Comparison of ENCODE assay signal across 19 cellular contexts in the genomic region with DNA sequence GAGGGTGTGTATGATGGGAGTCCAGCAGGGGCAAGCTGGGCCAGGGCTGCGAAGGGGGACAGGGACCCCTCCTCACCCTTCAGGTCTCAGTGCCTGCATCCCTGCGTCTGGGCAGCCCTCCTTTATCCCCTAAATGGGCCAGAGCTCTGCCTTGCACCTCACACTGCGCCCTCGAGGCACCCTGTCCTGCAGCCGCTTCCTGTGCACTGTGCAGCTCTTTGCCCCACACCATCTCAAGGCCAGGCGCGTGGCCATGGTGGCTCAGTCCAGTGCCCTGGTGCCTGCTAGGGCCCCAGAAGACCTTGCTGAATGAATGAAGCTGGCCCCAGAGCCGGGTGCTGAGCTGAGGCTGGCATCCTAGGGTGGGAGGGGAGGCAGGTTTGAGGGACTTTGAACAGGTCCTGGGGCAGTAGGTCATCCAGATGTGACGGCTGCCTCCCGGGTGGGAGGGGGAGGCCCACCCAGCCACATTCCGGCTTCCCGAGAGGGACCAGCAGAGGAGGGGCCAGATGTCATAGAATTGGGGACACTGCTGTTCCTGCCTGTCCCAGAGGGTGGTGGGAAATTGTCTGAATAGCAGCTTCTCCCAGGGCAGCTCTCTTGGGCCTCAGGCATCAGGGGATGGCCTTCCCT. TPM values are rescaled to one million over a fixed set of nuclear protein-coding genes. Genes with fewer than 3 reads are reported as not detected.
DNase-seq lines count a peak whose midpoint lies in the region; ATAC-seq and TF ChIP-seq lines count a peak whose summit lies in the region.
"Had no signal": no experiment of that assay in that cellular context is flagged by ENCODE, and none has a peak within 500 bp of the region (broad histone marks: within the 10 kb centered on the region; RNA-seq: fewer than 3 reads in every experiment).

No MANE protein-coding gene starts in this region.

- H3K27me3 ChIP-seq in breast epithelium (no peaks in the 10 kb centered on the region), mesenchymal stem cell (ENCODE audit: control insufficient read depth in 1 of 2, insufficient read depth in 1 of 2, low read length in 2 of 2) (no peaks in the 10 kb centered on the region), esophagus squamous epithelium (no peaks in the 10 kb centered on the region)
- H3K27me3 ChIP-seq: BE2C had no signal

- peaks cover 29% of the 10 kb centered on the region for H3K79me1 ChIP-seq in mesenchymal stem cell (replicated peaks; ENCODE audit: low read length, poor library complexity, severe bottlenecking)

- H3K27me3 Mint-ChIP-seq in MCF 10A (ENCODE audit: insufficient read depth, unreplicated experiment): no peaks in the 10 kb centered on the region
- H3K27me3 Mint-ChIP-seq: naive thymus-derived CD8-positive, alpha-beta T cell had no signal

- peak overlapping the region; percentile 14 for H3K4me2 ChIP-seq in mesenchymal stem cell (ENCODE audit: low read length, poor library complexity, severe bottlenecking)

- H3K27ac ChIP-seq in breast epithelium (no peak overlapping the region), mesenchymal stem cell (ENCODE audit: low read length, poor library complexity, severe bottlenecking) (peak overlapping the region; percentile 69), esophagus squamous epithelium (no peak overlapping the region)

- no peak for DNase-seq in MCF 10A (ENCODE audit: unreplicated experiment)
- no peak for DNase-seq in breast epithelium (ENCODE audit: low spot score in 2 of 2)
- no peak for DNase-seq in mesenchymal stem cell
- no peak for DNase-seq in activated T-cell treated with anti-CD3 and anti-CD28 coated beads, Interleukin-2, amount 50 U/mL, for 1 hour
- no peak for DNase-seq in HPDE6-E6E7 (ENCODE audit: extremely low spot score)
- no peak for DNase-seq in esophagus squamous epithelium (lab: John Stamatoyannopoulos, UW)
- DNase-seq: activated CD8-positive, alpha-beta memory T cell treated with anti-CD3 and anti-CD28 coated beads, Interleukin-2, amount 50 U/mL, for 4 hours; activated effector memory CD4-positive, alpha-beta T cell treated with anti-CD3 and anti-CD28 coated beads, Interleukin-2, amount 50 U/mL, for 16 hours; activated naive CD8-positive, alpha-beta T cell treated with anti-CD3 and anti-CD28 coated beads, Interleukin-2, amount 50 U/mL, for 24 hours; BE2C; cortex of kidney; naive thymus-derived CD8-positive, alpha-beta T cell; NCI-H1417 treated with DMSO at 0.1 percent for 48 hours; NCI-H510A; T-helper 9 cell had no signal

- peak overlapping the region; percentile 15 for H4K91ac ChIP-seq in mesenchymal stem cell (ENCODE audit: low read length)

- H2AK5ac ChIP-seq in mesenchymal stem cell (ENCODE audit: low read length, severe bottlenecking): no peak overlapping the region

- peak overlapping the region in 1 of 2 experiments; percentile 17 for H2BK12ac ChIP-seq in mesenchymal stem cell (ENCODE audit: low read length in 2 of 2)

- no peak overlapping the region for H3K18ac ChIP-seq in mesenchymal stem cell (ENCODE audit: low read depth in 1 of 2, low read length in 2 of 2)

- H3K23ac ChIP-seq in mesenchymal stem cell (ENCODE audit: low read length in 2 of 2): peak overlapping the region in 1 of 2 experiments; percentile 6

- H3K4me3 ChIP-seq in breast epithelium (no peak overlapping the region), WI38 (ENCODE audit: low read depth, low read length) (0 out of 2 replicates have a peak overlapping the region, but pooled peaks have one; percentile 29), mesenchymal stem cell (ENCODE audit: insufficient read depth in 1 of 2, low read depth in 1 of 2, low read length in 2 of 2) (no peak overlapping the region), esophagus squamous epithelium (no peak overlapping the region)

- H3K36me3 Mint-ChIP-seq in MCF 10A (ENCODE audit: insufficient read depth, unreplicated experiment): peaks cover 29% of the 10 kb centered on the region

- no peak overlapping the region for H2BK5ac ChIP-seq in mesenchymal stem cell (ENCODE audit: low read depth, low read length, poor library complexity, severe bottlenecking)

- no peak overlapping the region for H3K14ac ChIP-seq in mesenchymal stem cell (ENCODE audit: low read length in 2 of 2)

- peak overlapping the region; percentile 52 for H3K27ac Mint-ChIP-seq in MCF 10A (ENCODE audit: low read depth, unreplicated experiment)

- H4K8ac ChIP-seq in mesenchymal stem cell (ENCODE audit: low read length): no peak overlapping the region

- CTCF ChIA-PET in MCF 10A (lab: Yijun Ruan, JAX): interaction anchor here (0.6 to 0.7 kb wide), 3 partner anchors 20 to 472 kb away, joined by 3 to 5 read pairs (median 3); no protein-coding TSS in a partner anchor

- POLR2A ChIA-PET in MCF 10A (lab: Yijun Ruan, JAX): interaction anchor here (0.9 to 10.5 kb wide), 2 partner anchors 14 to 22 kb away, joined by 3 to 152 read pairs; partner anchors contain the start of genes ANO8 and GTPBP3

- intact Hi-C loops in MCF 10A (cut with micrococcal nuclease) (no loop called here), breast epithelium (cut with DNase I; ENCODE audit: low total_unique reads) (no loop called here), esophagus squamous epithelium (cut with DNase I) (no loop called here)

- no peak overlapping the region for H2BK15ac ChIP-seq in mesenchymal stem cell (ENCODE audit: low read depth, poor library complexity, severe bottlenecking)

- no peaks in the 10 kb centered on the region for H3K9me3 ChIP-seq in breast epithelium
- H3K9me3 ChIP-seq in mesenchymal stem cell (ENCODE audit: control insufficient read depth, low read length): no peaks in the 10 kb centered on the region
- no peaks in the 10 kb centered on the region for H3K9me3 ChIP-seq in esophagus squamous epithelium
- H3K9me3 ChIP-seq: BE2C had no signal

- peaks cover 28% of the 10 kb centered on the region for H3K4me1 Mint-ChIP-seq in MCF 10A (ENCODE audit: insufficient read depth, unreplicated experiment)

- WGBS in mesenchymal stem cell: 93% methylated on average over 12 of the region's 12 CpGs
- WGBS in esophagus squamous epithelium, 2 donors: 82 to 93% methylated on average over 3 to 5 of the region's 12 CpGs

- no peak for TF ChIP-seq POLR2A in breast epithelium (IDR thresholded peaks at IDR 0.05)
- no peak for TF ChIP-seq POLR2A in esophagus squamous epithelium (IDR thresholded peaks at IDR 0.05)

- ATAC-seq in GM18858 (IDR thresholded peaks at IDR 0.05; ENCODE audit: unreplicated experiment): no peak
- ATAC-seq: activated naive CD8-positive, alpha-beta T cell treated with anti-CD3 and anti-CD28 coated beads, Interleukin-2, amount 50 U/mL, for 24 hours; naive thymus-derived CD8-positive, alpha-beta T cell; sciatic nerve; WTC11 had no signal

- no TSS peak for BruUV-seq in MCF 10A (replicated peaks; lab: Mats Ljungman, UMichigan)

- no peaks in the 10 kb centered on the region for H3K9me3 Mint-ChIP-seq in MCF 10A (ENCODE audit: unreplicated experiment)
- H3K9me3 Mint-ChIP-seq: activated naive CD8-positive, alpha-beta T cell treated with anti-CD3 and anti-CD28 coated beads, Interleukin-2, amount 50 U/mL, for 24 hours; naive thymus-derived CD8-positive, alpha-beta T cell; WTC11 had no signal

- H3K36me3 ChIP-seq in breast epithelium: no peaks in the 10 kb centered on the region
- H3K36me3 ChIP-seq in mesenchymal stem cell (ENCODE audit: control insufficient read depth in 1 of 2, insufficient read depth in 2 of 2, low read depth in 1 of 2, low read length in 2 of 2): peaks cover 25 to 46% of the 10 kb centered on the region in 2 experiments
- peaks cover 11 to 51% (median 24%) of the 10 kb centered on the region in 3 donors for H3K36me3 ChIP-seq in esophagus squamous epithelium

- H3K4ac ChIP-seq in mesenchymal stem cell (ENCODE audit: low read depth in 1 of 2, low read length in 2 of 2): peak overlapping the region in 1 of 2 experiments; percentile 34

- TF ChIP-seq CTCF in MCF 10A (IDR thresholded peaks at IDR 0.05; ENCODE audit: unreplicated experiment) (no peak), breast epithelium (IDR thresholded peaks at IDR 0.05) (no peak), WI38 (IDR thresholded peaks at IDR 0.05; ENCODE audit: low read depth, low read length) (no peak), esophagus squamous epithelium (IDR thresholded peaks at IDR 0.05) (no peak)

- H3K4me1 ChIP-seq in breast epithelium: peaks cover 5 to 7% of the 10 kb centered on the region in 2 donors
- peaks cover 30% of the 10 kb centered on the region for H3K4me1 ChIP-seq in mesenchymal stem cell (ENCODE audit: control insufficient read depth, insufficient read depth, low read depth, low read length)
- peaks cover 24 to 49% (median 31%) of the 10 kb centered on the region in 3 donors for H3K4me1 ChIP-seq in esophagus squamous epithelium
- H3K4me1 ChIP-seq: BE2C had no signal

- peak overlapping the region; percentile 57 for H3K4me3 Mint-ChIP-seq in MCF 10A (ENCODE audit: unreplicated experiment)
- H3K4me3 Mint-ChIP-seq: activated naive CD8-positive, alpha-beta T cell treated with anti-CD3 and anti-CD28 coated beads, Interleukin-2, amount 50 U/mL, for 24 hours had no signal

- H2AFZ ChIP-seq in mesenchymal stem cell (ENCODE audit: low read depth, low read length): no peak overlapping the region

- no peak overlapping the region for H2BK120ac ChIP-seq in mesenchymal stem cell (ENCODE audit: low read depth, low read length)

- H3K9ac ChIP-seq in mesenchymal stem cell (ENCODE audit: low read length): peak overlapping the region; percentile 42

RNA-seq across cellular contexts. Expression of gene DDA1, which starts 3.2 kb away (rescaled TPM):
- total RNA-seq in MCF 10A (2022) (57.4 and 60.4 TPM in 2 replicates), breast epithelium (10 to 100 TPM in 2 of 3 donors, 1 to 10 TPM in 1; 9.2 to 18.7 (median 11.1) TPM), esophagus squamous epithelium (10 to 100 TPM; 16.4 to 29.0 (median 22.7) TPM)
- polyA plus RNA-seq in mesenchymal stem cell (2013, experiment 1 of 2): 151 TPM
- polyA plus RNA-seq in mesenchymal stem cell (2013, experiment 2 of 2): 152 TPM

RNA-seq across cellular contexts. Expression of gene MRPL34, which starts 6.9 kb away (rescaled TPM):
- total RNA-seq in MCF 10A (2022) (58.8 and 65.8 TPM in 2 replicates), breast epithelium (100 to 1,000 TPM in 1 of 3 donors, 10 to 100 TPM in 2; 88.5 to 139 (median 98.0) TPM), esophagus squamous epithelium (10 to 100 TPM; 91.1 to 97.2 (median 92.8) TPM)
- polyA plus RNA-seq in mesenchymal stem cell (2013, experiment 1 of 2): 81.3 TPM
- polyA plus RNA-seq in mesenchymal stem cell (2013, experiment 2 of 2): 83.5 TPM

RNA-seq across cellular contexts. Expression of gene ABHD8, which starts 9.4 kb away (rescaled TPM):
- total RNA-seq in MCF 10A (2022) (4.1 and 6.4 TPM in 2 replicates), breast epithelium (10 to 100 TPM in 2 of 3 donors, 1 to 10 TPM in 1; 6.7 to 14.4 (median 11.0) TPM), esophagus squamous epithelium (1 to 10 TPM; 2.0 to 8.4 (median 5.2) TPM)
- polyA plus RNA-seq in mesenchymal stem cell (2013, experiment 1 of 2): 5.3 TPM
- 5.1 TPM for polyA plus RNA-seq in mesenchymal stem cell (2013, experiment 2 of 2)

RNA-seq across cellular contexts. Expression of gene ANO8, which starts 22.1 kb away (rescaled TPM):
- total RNA-seq in MCF 10A (2022): 13.0 and 14.5 TPM in 2 replicates
- total RNA-seq in breast epithelium: 1 to 10 TPM; 5.1 to 7.2 (median 5.9) TPM
- polyA plus RNA-seq in mesenchymal stem cell (2013, experiment 1 of 2): 5.5 TPM
- 5.3 TPM for polyA plus RNA-seq in mesenchymal stem cell (2013, experiment 2 of 2)
- 10 to 100 TPM in 1 of 4 donors, 1 to 10 TPM in 3; 3.8 to 19.1 (median 6.5) TPM for total RNA-seq in esophagus squamous epithelium

RNA-seq across cellular contexts. Expression of gene GTPBP3, which starts 24.8 kb away (rescaled TPM):
- total RNA-seq in MCF 10A (2022) (24.8 and 27.9 TPM in 2 replicates), breast epithelium (10 to 100 TPM; 15.5 to 22.6 (median 17.7) TPM), esophagus squamous epithelium (10 to 100 TPM; 22.7 to 34.9 (median 31.4) TPM)
- polyA plus RNA-seq in mesenchymal stem cell (2013, experiment 1 of 2): 8.4 TPM
- 8.6 TPM for polyA plus RNA-seq in mesenchymal stem cell (2013, experiment 2 of 2)
